22 cellular contexts compared by ENCODE assay signal in genomic region chr10:62376064-62377025, GRCh38. TPM values are rescaled to one million over a fixed set of nuclear protein-coding genes. Genes with fewer than 3 reads are reported as not detected.
DNase-seq lines count a peak whose midpoint lies in the region; ATAC-seq and TF ChIP-seq lines count a peak whose summit lies in the region.
"Had no signal": no experiment of that assay in that cellular context is flagged by ENCODE, and none has a peak within 500 bp of the region (broad histone marks: within the 10 kb centered on the region; RNA-seq: fewer than 3 reads in every experiment).

No MANE protein-coding gene starts in this region.

- CTCF ChIA-PET in mammary epithelial cell (lab: Charles Lee; ENCODE audit: low non-redundant PET): interaction anchor here (0.8 to 1.0 kb wide), 2 partner anchors 47 to 57 kb away, joined by 3 to 5 read pairs; no protein-coding TSS in a partner anchor

- no peak overlapping the region for H2AFZ ChIP-seq in mammary epithelial cell (ENCODE audit: low read depth, low read length)
- H2AFZ ChIP-seq: GM23248 had no signal

- H3K4me1 Mint-ChIP-seq in activated T-cell treated with anti-CD3 and anti-CD28 coated beads, Interleukin-2, amount 50 U/mL, for 4 hours (ENCODE audit: low read depth): peaks cover 27% of the 10 kb centered on the region
- H3K4me1 Mint-ChIP-seq in activated T-cell treated with anti-CD3 and anti-CD28 coated beads, Interleukin-2, amount 50 U/mL, for 24 hours (ENCODE audit: low read depth): peaks cover 23% of the 10 kb centered on the region

- intact Hi-C loops in sciatic nerve (cut with DNase I) (no loop called here), mammary epithelial cell (cut with micrococcal nuclease) (no loop called here)

- H3K79me2 ChIP-seq in mammary epithelial cell (ENCODE audit: insufficient read depth, low read length): peaks cover 63% of the 10 kb centered on the region

- no peak overlapping the region for H3K4me2 ChIP-seq in mammary epithelial cell (ENCODE audit: insufficient read depth, low read depth, low read length)

- in situ Hi-C loops in GM13977 (cut with MboI; ENCODE audit: low pct_unique_long_range_greater_than_20kb, low sequenced_read_pairs, unreplicated experiment) (no loop called here), mammary epithelial cell (cut with MboI; ENCODE audit: low sequenced_read_pairs in 2 of 2) (loop anchor here (25.0 kb wide), 2 partner anchors 114 to 339 kb away; partner anchors contain the start of gene RTKN2 (in 1 of the 2))

- no peaks in the 10 kb centered on the region for H3K27me3 ChIP-seq in mammary epithelial cell (ENCODE audit: insufficient read depth, low read length)

- H3K9me3 Mint-ChIP-seq in activated T-cell treated with anti-CD3 and anti-CD28 coated beads, Interleukin-2, amount 50 U/mL, for 4 hours: no peaks in the 10 kb centered on the region
- no peaks in the 10 kb centered on the region for H3K9me3 Mint-ChIP-seq in activated T-cell treated with anti-CD3 and anti-CD28 coated beads, Interleukin-2, amount 50 U/mL, for 24 hours

- no peak for DNase-seq in activated T-cell treated with anti-CD3 and anti-CD28 coated beads, Interleukin-2, amount 50 U/mL, for 4 hours
- no peak for DNase-seq in activated T-cell treated with anti-CD3 and anti-CD28 coated beads, Interleukin-2, amount 50 U/mL, for 24 hours
- DNase-seq in midbrain (lab: John Stamatoyannopoulos, UW) (peak; percentile 43), GM13977 (ENCODE audit: low spot score) (no peak), erythroblast (lab: John Stamatoyannopoulos, UW) (no peak), sciatic nerve (ENCODE audit: low spot score) (no peak), mammary epithelial cell (no peak)
- DNase-seq: 8988T, Calu3, GM23248, HCEC 1CT, NCI-H1105, NCI-H1694, NCI-H2081 treated with DMSO at 0.1 percent for 48 hours, NCI-H510A, NCI-H774, OCI-M1 had no signal

- no TSS peak for BruUV-seq in mammary epithelial cell (replicated peaks; lab: Mats Ljungman, UMichigan)

- no peak for TF ChIP-seq POLR2A in erythroblast (IDR thresholded peaks at IDR 0.05; ENCODE audit: low read length)

- H3K9me3 ChIP-seq in mammary epithelial cell (replicated peaks; ENCODE audit: insufficient read depth, low read length): no peaks in the 10 kb centered on the region

- H3K36me3 ChIP-seq in mammary epithelial cell (ENCODE audit: insufficient read depth, low read length): peaks cover 2% of the 10 kb centered on the region

- H3K27ac ChIP-seq in cingulate gyrus (ENCODE audit: low read depth, low read length) (peak overlapping the region; percentile 30), mammary epithelial cell (ENCODE audit: insufficient read depth, low read depth, low read length) (no peak overlapping the region)
- H3K27ac ChIP-seq: GM23248, RWPE1 had no signal

- 95% methylated on average over 17 of the region's 21 CpGs for WGBS in mammary epithelial cell (ENCODE audit: low coverage, missing lambda C conversion rate)

- H3K36me3 Mint-ChIP-seq in activated T-cell treated with anti-CD3 and anti-CD28 coated beads, Interleukin-2, amount 50 U/mL, for 4 hours (ENCODE audit: insufficient read depth): no peaks in the 10 kb centered on the region
- H3K36me3 Mint-ChIP-seq in activated T-cell treated with anti-CD3 and anti-CD28 coated beads, Interleukin-2, amount 50 U/mL, for 24 hours (ENCODE audit: low read depth): no peaks in the 10 kb centered on the region

- peaks cover 14% of the 10 kb centered on the region for H3K27me3 Mint-ChIP-seq in activated T-cell treated with anti-CD3 and anti-CD28 coated beads, Interleukin-2, amount 50 U/mL, for 4 hours (ENCODE audit: low read depth)
- H3K27me3 Mint-ChIP-seq in activated T-cell treated with anti-CD3 and anti-CD28 coated beads, Interleukin-2, amount 50 U/mL, for 24 hours: peaks cover 41% of the 10 kb centered on the region

- H3K4me1 ChIP-seq in mammary epithelial cell (ENCODE audit: insufficient read depth, low read length): peaks cover 50% of the 10 kb centered on the region

- no peak overlapping the region for H3K4me3 ChIP-seq in mammary epithelial cell (replicated peaks in 1 of 3; ENCODE audit: insufficient read depth in 1 of 3, low read depth in 2 of 3, low read length in 3 of 3)
- H3K4me3 ChIP-seq: GM12878, GM23248, K562 had no signal

- no peak for ATAC-seq in activated T-cell treated with anti-CD3 and anti-CD28 coated beads, Interleukin-2, amount 50 U/mL, for 4 hours
- ATAC-seq in sciatic nerve: no peak
- ATAC-seq: GM12878, K562 had no signal

- H4K20me1 ChIP-seq in mammary epithelial cell (ENCODE audit: insufficient read depth, low read length): no peaks in the 10 kb centered on the region

- no peak overlapping the region for H3K27ac Mint-ChIP-seq in activated T-cell treated with anti-CD3 and anti-CD28 coated beads, Interleukin-2, amount 50 U/mL, for 24 hours
- H3K27ac Mint-ChIP-seq: B cell had no signal

- H3K9ac ChIP-seq in mammary epithelial cell (ENCODE audit: insufficient read depth, low read length): no peak overlapping the region
- H3K9ac ChIP-seq: GM23248 had no signal

- dilution Hi-C loops in mammary epithelial cell (cut with HindIII; ENCODE audit: low sequenced_read_pairs): loop anchor here (5.0 to 25.0 kb wide), 2 partner anchors 109 to 289 kb away; partner anchors contain the start of gene RTKN2

- H3K4me3 Mint-ChIP-seq in activated T-cell treated with anti-CD3 and anti-CD28 coated beads, Interleukin-2, amount 50 U/mL, for 4 hours: peak overlapping the region; percentile 38
- no peak overlapping the region for H3K4me3 Mint-ChIP-seq in activated T-cell treated with anti-CD3 and anti-CD28 coated beads, Interleukin-2, amount 50 U/mL, for 24 hours

- no peak for TF ChIP-seq CTCF in GM13977 (IDR thresholded peaks at IDR 0.05; ENCODE audit: extremely low read depth, insufficient read depth, missing control alignments)
- TF ChIP-seq CTCF in mammary epithelial cell (conservative IDR thresholded peaks at IDR 0.05 in 1 of 2, IDR thresholded peaks at IDR 0.05 in 1 of 2; ENCODE audit: extremely low read depth in 1 of 2, insufficient read depth in 1 of 2, low read depth in 1 of 2, low read length in 2 of 2): no peak

RNA-seq across cellular contexts. Expression of gene ZNF365, which starts 2.2 kb away (rescaled TPM):
- 1 to 10 TPM; 1.3 to 3.4 (median 1.7) TPM for total RNA-seq in activated T-cell treated with anti-CD3 and anti-CD28 coated beads, Interleukin-2, amount 50 U/mL, for 4 hours
- total RNA-seq in sciatic nerve: 0.18 TPM
- total RNA-seq in mammary epithelial cell: 10 to 100 TPM; 10.1 to 13.0 TPM
- 7.1 TPM for polyA plus RNA-seq in mammary epithelial cell
- 16.6 TPM for polyA minus RNA-seq in mammary epithelial cell
- total RNA-seq: GM12878 had no signal
